Comparison of ENCODE assay signal across 19 cellular contexts in the genomic region with DNA sequence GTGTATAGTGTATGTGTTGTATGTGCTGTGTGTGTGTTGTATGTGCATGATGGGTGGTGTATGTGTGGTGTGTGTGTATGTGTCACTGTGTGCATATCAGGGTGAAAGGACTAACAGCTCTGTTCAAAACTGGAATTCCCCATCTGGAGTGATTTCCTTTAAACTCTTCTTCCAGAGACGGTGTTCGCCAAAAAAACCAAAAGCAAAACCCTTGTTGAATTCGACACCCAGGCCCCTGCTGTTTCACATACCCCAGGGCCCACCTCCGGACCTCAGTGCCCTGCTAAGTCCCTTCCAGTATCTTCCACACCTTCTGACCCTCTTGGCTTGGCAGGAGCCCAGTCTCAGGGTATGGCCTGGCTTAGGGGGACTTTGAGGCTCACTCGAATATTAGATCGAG. TPM values are rescaled to one million over a fixed set of nuclear protein-coding genes. Genes with fewer than 3 reads are reported as not detected.
A peak's percentile ranks its signal among the peaks of the same experiment; 100 is the strongest.
DNase-seq lines count a peak whose midpoint lies in the region; ATAC-seq, FAIRE-seq and TF ChIP-seq lines count a peak whose summit lies in the region.
"Had no signal": no experiment of that assay in that cellular context is flagged by ENCODE, and none has a peak within 500 bp of the region (broad histone marks: within the 10 kb centered on the region; RNA-seq: fewer than 3 reads in every experiment).

No MANE protein-coding gene starts in this region.

- peak overlapping the region; percentile 46 for H3K14ac ChIP-seq in H1 (ENCODE audit: insufficient read length)
- no peak overlapping the region for H3K14ac ChIP-seq in trophoblast cell (ENCODE audit: low read length)

- H3K79me1 ChIP-seq in H1 (ENCODE audit: low read depth, low read length) (no peaks in the 10 kb centered on the region), trophoblast cell (ENCODE audit: low read length) (no peaks in the 10 kb centered on the region)

- no peak overlapping the region for H3K4ac ChIP-seq in H1 (replicated peaks; ENCODE audit: insufficient read length, low read depth, low read length)
- no peak overlapping the region for H3K4ac ChIP-seq in trophoblast cell (ENCODE audit: low read depth, low read length)

- H4K12ac ChIP-seq in trophoblast cell (ENCODE audit: low read depth, low read length) = no peak overlapping the region

- H4K91ac ChIP-seq in H1 (replicated peaks; ENCODE audit: insufficient read length, low read length) (peak overlapping the region; percentile 44), trophoblast cell (ENCODE audit: low read depth, low read length) (no peak overlapping the region)

- no peak for ATAC-seq in GM21737 (IDR thresholded peaks at IDR 0.05; ENCODE audit: unreplicated experiment)
- ATAC-seq: heart right ventricle had no signal

- H3K4me1 ChIP-seq in BLaER1 (peaks cover 83% of the 10 kb centered on the region), H1 (replicated peaks in 1 of 4; ENCODE audit: control insufficient read depth in 3 of 4, insufficient read depth in 4 of 4, low read length in 3 of 4) (peaks cover 0 to 6% (median 2%) of the 10 kb centered on the region in 4 experiments; a peak in 4 of 7 replicates), trophoblast cell (ENCODE audit: control insufficient read depth in 1 of 2, insufficient read depth in 2 of 2, low read length in 2 of 2) (no peaks in the 10 kb centered on the region)
- H3K4me1 ChIP-seq: thyroid gland had no signal

- no peaks in the 10 kb centered on the region for H3K9me3 ChIP-seq in BLaER1
- no peaks in the 10 kb centered on the region for H3K9me3 ChIP-seq in MG63
- no peaks in the 10 kb centered on the region for H3K9me3 ChIP-seq in H1 (ENCODE audit: insufficient read depth in 2 of 2, low read depth in 1 of 2, low read length in 1 of 2)
- peaks cover 9% of the 10 kb centered on the region for H3K9me3 ChIP-seq in trophoblast cell (ENCODE audit: insufficient read depth, low read depth, low read length)
- H3K9me3 ChIP-seq: thyroid gland had no signal

- H4K8ac ChIP-seq in H1 (ENCODE audit: extremely low read depth, insufficient read depth, low read length) (peak overlapping the region; percentile 11; the same call in 1 of the 2 replicates), trophoblast cell (ENCODE audit: low read depth, low read length) (no peak overlapping the region)

- H3K79me2 ChIP-seq in H1 (ENCODE audit: control insufficient read depth in 1 of 2, insufficient read depth in 2 of 2, low read length in 2 of 2) (no peaks in the 10 kb centered on the region), trophoblast cell (ENCODE audit: control insufficient read depth, insufficient read depth, low read length, poor library complexity) (no peaks in the 10 kb centered on the region)

- peak; percentile 21 for DNase-seq in MG63
- no peak for DNase-seq in H1 (ENCODE audit: low read depth in 1 of 2, low spot score in 2 of 2)
- DNase-seq in trophoblast cell = no peak
- DNase-seq in NAMALWA (ENCODE audit: low spot score) = no peak
- DNase-seq in HuH-7.5 (ENCODE audit: low spot score) = no peak
- DNase-seq: activated gamma-delta T cell treated with Interleukin-2 at 50 U/mL for 16 hours; aorta; CD4-positive, alpha-beta T cell; dermis blood vessel endothelial cell; DMS79 treated with DMSO at 0.1 percent for 48 hours; heart right ventricle; NCI-H1105 treated with DMSO at 0.1 percent for 48 hours; NCI-H2171; NCI-H82; stimulated activated CD4-positive, alpha-beta T cell treated with anti-CD3 and anti-CD28 coated beads, Interleukin-4, amount 100 ng/mL, for 4 hours; thyroid gland had no signal

- H4K20me1 ChIP-seq in BLaER1 = no peaks in the 10 kb centered on the region
- H4K20me1 ChIP-seq in H1 (replicated peaks in 1 of 2; ENCODE audit: control insufficient read depth in 1 of 2, insufficient read depth in 2 of 2, low read length in 2 of 2) = peaks cover 0 to 2% of the 10 kb centered on the region in 2 experiments

- no peak overlapping the region for H3K18ac ChIP-seq in H1 (ENCODE audit: extremely low read depth, low read length)
- H3K18ac ChIP-seq in trophoblast cell (ENCODE audit: low read length) = no peak overlapping the region

- TF ChIP-seq CTCF in H1 (IDR thresholded peaks at IDR 0.05; ENCODE audit: control extremely low read depth in 1 of 3, insufficient read depth in 1 of 3, low read depth in 1 of 3, low read length in 3 of 3) = no peak

- peak overlapping the region; percentile 92; the same call in 1 of the 2 replicates for H2BK20ac ChIP-seq in H1 (ENCODE audit: low read length)

- peak overlapping the region; percentile 99 for H2AK5ac ChIP-seq in H1 (ENCODE audit: low read depth, low read length)
- no peak overlapping the region for H2AK5ac ChIP-seq in trophoblast cell (ENCODE audit: low read length)

- no peak for TF ChIP-seq POLR2A in H1 (IDR thresholded peaks at IDR 0.05; ENCODE audit: control extremely low read depth in 1 of 2, low read depth in 2 of 2, low read length in 2 of 2)

- H3K27me3 ChIP-seq in BLaER1 (no peaks in the 10 kb centered on the region), MG63 (no peaks in the 10 kb centered on the region), H1 (replicated peaks in 1 of 4; ENCODE audit: control insufficient read depth in 3 of 4, extremely low read depth in 1 of 4, insufficient read depth in 3 of 4, low read length in 3 of 4) (no peaks in the 10 kb centered on the region), trophoblast cell (ENCODE audit: insufficient read depth, low read length) (no peaks in the 10 kb centered on the region)
- H3K27me3 ChIP-seq: thyroid gland had no signal

- H3K23ac ChIP-seq in H1 (ENCODE audit: insufficient read length) (no peak overlapping the region), trophoblast cell (ENCODE audit: low read length) (no peak overlapping the region)

- peaks cover 9% of the 10 kb centered on the region; the same call in 1 of the 2 replicates for H3K23me2 ChIP-seq in H1 (ENCODE audit: low read depth, low read length)

- TF ChIP-seq EP300 in H1 (IDR thresholded peaks at IDR 0.05; ENCODE audit: borderline replicate concordance in 1 of 2, low read depth in 2 of 2, low read length in 2 of 2) = no peak

- H3K4me3 ChIP-seq in BLaER1 (no peak overlapping the region), MG63 (no peak overlapping the region), H1 (ENCODE audit: extremely low read depth in 1 of 4, insufficient read depth in 2 of 4, low read depth in 3 of 4, low read length in 4 of 4) (no peak overlapping the region), trophoblast cell (ENCODE audit: low read depth, low read length) (peak overlapping the region; percentile 37)
- H3K4me3 ChIP-seq: heart right ventricle, thyroid gland had no signal

- H2BK5ac ChIP-seq in H1 (ENCODE audit: low read depth, low read length) (no peak overlapping the region; the same call in 1 of the 2 replicates), trophoblast cell (ENCODE audit: low read depth, low read length, poor library complexity) (no peak overlapping the region)

- peaks cover 35% of the 10 kb centered on the region; the same call in 1 of the 2 replicates for H3K36me3 ChIP-seq in BLaER1
- H3K36me3 ChIP-seq in MG63 = no peaks in the 10 kb centered on the region
- H3K36me3 ChIP-seq in H1 (ENCODE audit: control insufficient read depth in 2 of 4, insufficient read depth in 4 of 4, low read length in 3 of 4) = no peaks in the 10 kb centered on the region
- no peaks in the 10 kb centered on the region for H3K36me3 ChIP-seq in trophoblast cell (ENCODE audit: control insufficient read depth in 1 of 2, insufficient read depth in 2 of 2, low read length in 2 of 2)
- H3K36me3 ChIP-seq: heart right ventricle, thyroid gland had no signal

- H3K56ac ChIP-seq in H1 (replicated peaks; ENCODE audit: insufficient read length, low read depth, low read length) = peak overlapping the region; percentile 88

- POLR2A ChIA-PET in H1 (lab: Charles Lee; ENCODE audit: partially characterized antibody) = interaction anchor here (1.8 kb wide), 1 partner anchor 21 kb away, joined by 5 read pairs; no protein-coding TSS in a partner anchor

- H3K4me2 ChIP-seq in BLaER1 (peak overlapping the region; percentile 82), H1 (ENCODE audit: insufficient read depth in 1 of 2, low read depth in 2 of 2, low read length in 2 of 2) (no peak overlapping the region), trophoblast cell (ENCODE audit: low read length) (no peak overlapping the region)

- FAIRE-seq in H1 (lab: Jason Lieb, UNC) = no peak
- FAIRE-seq: islet of Langerhans had no signal

- 87% methylated on average over 6 of the region's 6 CpGs; no CpG with 5 or more reads in 1 of the 2 experiments for WGBS in H1 (ENCODE audit: extremely low coverage in 1 of 2, insufficient coverage in 1 of 2, insufficient read length in 1 of 2, insufficient replicate concordance in 2 of 2, low coverage in 1 of 2, low lambda C conversion rate in 2 of 2, missing lambda C conversion rate in 1 of 2), 2 experiments
- no CpG with 5 or more reads among the region's 6 CpGs for WGBS in trophoblast cell (ENCODE audit: extremely low coverage, insufficient coverage, insufficient read length)

- no peak overlapping the region for H4K5ac ChIP-seq in H1 (ENCODE audit: insufficient read length, low read depth, low read length)

- TF ChIP-seq RAD21 in H1 (IDR thresholded peaks at IDR 0.05 in 1 of 2, conservative IDR thresholded peaks at IDR 0.05 in 1 of 2; ENCODE audit: low read depth in 2 of 2, low read length in 2 of 2) = no peak

- H3K27ac ChIP-seq in BLaER1 = peak overlapping the region; percentile 75
- H3K27ac ChIP-seq in H1 (ENCODE audit: low read depth, low read length) = no peak overlapping the region
- no peak overlapping the region for H3K27ac ChIP-seq in trophoblast cell (ENCODE audit: low read depth, low read length)
- H3K27ac ChIP-seq: heart right ventricle, thyroid gland had no signal

- H2BK15ac ChIP-seq in H1 (ENCODE audit: low read length) = peak overlapping the region; percentile 100; the same call in 1 of the 2 replicates

- H2AFZ ChIP-seq in H1 (ENCODE audit: low read length) = no peak overlapping the region
- H2AFZ ChIP-seq in trophoblast cell (ENCODE audit: insufficient read depth, low read length, poor library complexity) = no peak overlapping the region

- CTCF ChIA-PET in H1 (lab: Charles Lee; ENCODE audit: partially characterized antibody) = interaction anchor here (0.9 to 2.4 kb wide), 5 partner anchors 8 to 28 kb away, joined by 3 to 13 read pairs (median 5); no protein-coding TSS in a partner anchor

- H2BK12ac ChIP-seq in H1 (ENCODE audit: low read depth, low read length) (peak overlapping the region; percentile 94; the same call in 1 of the 2 replicates), trophoblast cell (ENCODE audit: low read length) (no peak overlapping the region)

- H3K9ac ChIP-seq in BLaER1 (peak overlapping the region; percentile 36; the same call in 1 of the 2 replicates), H1 (replicated peaks in 1 of 4; ENCODE audit: extremely low read depth in 1 of 4, low read depth in 3 of 4, low read length in 3 of 4) (no peak overlapping the region), trophoblast cell (ENCODE audit: low read length) (no peak overlapping the region)

- no peak overlapping the region for H2BK120ac ChIP-seq in H1 (replicated peaks; ENCODE audit: low read depth, low read length)
- no peak overlapping the region for H2BK120ac ChIP-seq in trophoblast cell (ENCODE audit: insufficient read depth, low read length, poor library complexity)

RNA-seq across cellular contexts. Expression of a gene that starts 44.9 kb away (rescaled TPM):
- 97.2 and 147 TPM in 2 replicates for total RNA-seq in MG63 (2014; rRNA removed; shearing (Covaris generic); ENCODE audit: low replicate concordance)
- 131 and 136 TPM in 2 replicates for total RNA-seq in H1 (2021; fragmentation: NEBNext Ultra II Directional; extraction: Animal tissue kit (Norgen Biotek cat#: 25700))
- polyA plus RNA-seq in H1 (2011; rRNA removed) = 115 and 124 TPM in 2 replicates
- 155 TPM for polyA plus RNA-seq in H1 (2011; cell fraction: cytosol; rRNA removed)
- 166 TPM for polyA plus RNA-seq in H1 (2011; cell fraction: nucleus; rRNA removed)
- 123 to 167 TPM (median 161 TPM) in 4 replicates for polyA plus RNA-seq in H1 (2012, experiment 1 of 2)
- 77.7 TPM for polyA plus RNA-seq in H1 (2012, experiment 2 of 2)
- polyA plus RNA-seq in H1 (2013, experiment 1 of 2) = 92.4 TPM
- polyA plus RNA-seq in H1 (2013, experiment 2 of 2) = 92.3 TPM
- polyA minus RNA-seq in H1 (2011; rRNA and poly(A)+ RNA removed) = 165 and 212 TPM in 2 replicates
- 100.0 TPM for polyA minus RNA-seq in H1 (2011; cell fraction: cytosol; rRNA and poly(A)+ RNA removed)
- polyA minus RNA-seq in H1 (2011; cell fraction: nucleus; rRNA and poly(A)+ RNA removed) = 119 TPM
- 201 and 208 TPM in 2 replicates for polyA plus RNA-seq in trophoblast cell (2013)
